Comparison of ENCODE assay signal across 8 cellular contexts in the genomic region with DNA sequence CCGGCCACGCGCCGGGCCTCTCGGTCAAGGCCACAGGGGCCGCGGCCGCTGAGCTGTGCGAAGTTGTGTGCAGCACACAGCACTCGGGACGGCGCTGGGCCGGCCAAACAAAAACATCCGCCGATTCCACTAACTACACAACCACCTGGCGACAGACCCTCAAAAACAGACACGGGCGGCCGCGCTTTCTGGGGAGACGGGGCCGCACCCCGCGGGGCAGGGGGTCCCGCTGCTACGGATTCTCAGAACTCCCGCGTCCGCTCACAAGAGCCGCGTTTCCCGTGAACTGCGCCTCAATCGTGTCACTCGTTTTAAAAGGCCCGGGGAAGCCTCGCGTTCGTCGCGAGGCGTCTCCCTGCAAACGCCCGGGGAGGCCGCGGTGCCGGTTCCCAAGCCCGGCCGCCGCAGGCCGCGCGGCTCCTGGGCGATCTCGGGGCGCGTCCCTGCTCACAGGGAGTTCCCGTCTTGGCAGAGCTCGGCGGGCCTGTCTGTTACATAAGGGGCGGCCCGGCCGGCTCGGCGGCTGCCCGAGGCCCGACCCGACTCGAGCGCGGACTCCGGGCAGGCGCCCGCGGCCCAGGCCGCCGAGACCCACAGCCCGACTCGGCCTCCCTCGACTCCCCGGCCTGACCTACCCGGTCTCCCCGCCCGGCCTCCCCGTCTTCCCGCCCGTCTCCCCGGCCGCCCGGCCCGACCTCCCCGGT. TPM values are rescaled to one million over a fixed set of nuclear protein-coding genes. Genes with fewer than 3 reads are reported as not detected.
DNase-seq lines count a peak whose midpoint lies in the region; ATAC-seq and TF ChIP-seq lines count a peak whose summit lies in the region.

No MANE protein-coding gene starts in this region.

- H3K27me3 ChIP-seq in SJSA1 (replicated peaks) (no peaks in the 10 kb centered on the region), subcutaneous abdominal adipose tissue (ENCODE audit: control insufficient read depth in 5 of 5, insufficient read depth in 4 of 5, low read length in 5 of 5) (no peaks in the 10 kb centered on the region)

- H3K27ac ChIP-seq in SJSA1 = peak overlapping the region; percentile 83
- peak overlapping the region; percentile 19 for H3K27ac ChIP-seq in cingulate gyrus (ENCODE audit: low read depth, low read length)
- peak overlapping the region; percentile 78 for H3K27ac ChIP-seq in subcutaneous abdominal adipose tissue (ENCODE audit: low read depth, low read length)

- no peak for TF ChIP-seq POLR2A in lower leg skin (IDR thresholded peaks at IDR 0.05)

- H3K4me3 ChIP-seq in SJSA1 (peak overlapping the region; percentile 97), lower leg skin (ENCODE audit: low read depth, poor library complexity, severe bottlenecking) (peak overlapping the region; percentile 61), subcutaneous abdominal adipose tissue (ENCODE audit: low read depth in 1 of 5, low read length in 5 of 5) (peak overlapping the region; percentile 44 to 80 (median 74))

- H3K9ac ChIP-seq in subcutaneous abdominal adipose tissue (ENCODE audit: low read length in 5 of 5) = peak overlapping the region; percentile 68 to 93 (median 85)

- DNase-seq in Right ventricle myocardium inferior (ENCODE audit: missing footprints) (peak; percentile 83), cardiac septum (ENCODE audit: low spot score) (no peak), SJSA1 (ENCODE audit: low read depth in 1 of 2, low spot score in 2 of 2) (peak in 1 of 2 experiments; percentile 42), lower leg skin (ENCODE audit: low spot score in 2 of 2) (peak in 1 of 2 donors; percentile 91), Ammon's horn (ENCODE audit: low spot score) (no peak)

- H3K4me1 ChIP-seq in SJSA1 (replicated peaks) = peaks cover 14% of the 10 kb centered on the region
- H3K4me1 ChIP-seq in subcutaneous abdominal adipose tissue (ENCODE audit: control insufficient read depth in 5 of 5, insufficient read depth in 5 of 5, low read length in 5 of 5) = peaks cover 8 to 38% (median 34%) of the 10 kb centered on the region in 5 donors

- TF ChIP-seq CTCF in lower leg skin (IDR thresholded peaks at IDR 0.05) = no peak

- ATAC-seq in Right ventricle myocardium inferior (peak; percentile 66), GM21529 (IDR thresholded peaks at IDR 0.05; ENCODE audit: unreplicated experiment) (no peak)

- 0 out of 2 replicates have a peak, but pooled peaks cover 2% of the 10 kb centered on the region for H3K9me3 ChIP-seq in SJSA1 (replicated peaks)
- peaks cover 0 to 18% (median 9%) of the 10 kb centered on the region in 5 donors for H3K9me3 ChIP-seq in subcutaneous abdominal adipose tissue (ENCODE audit: control insufficient read depth in 5 of 5, low read length in 5 of 5)

- H3K36me3 ChIP-seq in SJSA1 (peaks cover 46% of the 10 kb centered on the region), subcutaneous abdominal adipose tissue (ENCODE audit: control insufficient read depth in 5 of 5, insufficient read depth in 5 of 5, low read length in 5 of 5) (peaks cover 0 to 37% (median 19%) of the 10 kb centered on the region in 5 donors)

- intact Hi-C loops in Right ventricle myocardium inferior (cut with DNase I) = no loop called here
- intact Hi-C loops in cardiac septum (cut with DNase I) = loop anchor here (2.0 to 5.0 kb wide), 2 partner anchors 26 to 39 kb away; a partner anchor contains a TSS
- intact Hi-C loops in lower leg skin (cut with DNase I; ENCODE audit: low total_unique reads) = no loop called here

- WGBS in lower leg skin, 2 donors = 0 to 1% methylated on average over 36 to 52 of the region's 92 CpGs

RNA-seq across cellular contexts. Expression of a gene that starts 0.9 kb away (rescaled TPM):
- 17.5 TPM for total RNA-seq in Right ventricle myocardium inferior
- total RNA-seq in cardiac septum = 18.0 TPM
- total RNA-seq in SJSA1 (2014; rRNA removed; shearing (Covaris generic)) = 25.1 and 28.2 TPM in 2 replicates
- total RNA-seq in lower leg skin = 100 to 1,000 TPM in 2 of 4 donors, 10 to 100 TPM in 2; 64.8 to 104 (median 89.8) TPM

RNA-seq across cellular contexts. Expression of a gene that starts 26.9 kb away (rescaled TPM):
- 4.8 TPM for total RNA-seq in Right ventricle myocardium inferior
- total RNA-seq in cardiac septum = 6.2 TPM
- 9.8 and 11.7 TPM in 2 replicates for total RNA-seq in SJSA1 (2014; rRNA removed; shearing (Covaris generic))
- total RNA-seq in lower leg skin = 10 to 100 TPM in 1 of 4 donors, 1 to 10 TPM in 3; 8.6 to 11.6 (median 9.6) TPM

Comparison
In these comparisons a context has a peak if more than half of its experiments do, and no peak if none do; other contexts are left out.
1. H3K27ac ChIP-seq: peak in every context shown above with its lines; median percentile 83 in SJSA1; 78 in subcutaneous abdominal adipose tissue; 19 in cingulate gyrus.